ENCODE assay signal across 14 cellular contexts in genomic region chr5:147407094-147407681, GRCh38.
DNase-seq lines count a peak whose midpoint lies in the region; ATAC-seq and TF ChIP-seq lines count a peak whose summit lies in the region.
"Had no signal": no experiment of that assay in that cellular context is flagged by ENCODE, and none has a peak within 500 bp of the region (broad histone marks: within the 10 kb centered on the region; RNA-seq: fewer than 3 reads in every experiment).

No MANE protein-coding gene starts in this region.

- no peak for TF ChIP-seq POLR2A in suprapubic skin (IDR thresholded peaks at IDR 0.05)

- H3K9me3 ChIP-seq in H9 (ENCODE audit: control insufficient read depth, low read depth, low read length): no peaks in the 10 kb centered on the region
- H3K9me3 ChIP-seq in suprapubic skin: no peaks in the 10 kb centered on the region
- H3K9me3 ChIP-seq: neutrophil had no signal

- no peak overlapping the region for H4K91ac ChIP-seq in H9 (ENCODE audit: insufficient read length, low read depth, low read length)

- H3K27ac Mint-ChIP-seq in H9: peak overlapping the region; percentile 65 to 80 (median 76); a peak in 4 of 7 replicates

- H3K4me1 ChIP-seq in H9 (ENCODE audit: insufficient read depth, low read length) (no peaks in the 10 kb centered on the region), suprapubic skin (peaks cover 20% of the 10 kb centered on the region)

- no peak overlapping the region for H3K14ac ChIP-seq in H9 (ENCODE audit: insufficient read depth, low read length)

- H4K5ac ChIP-seq in H9 (ENCODE audit: insufficient read length, low read depth, low read length): no peak overlapping the region

- no peak overlapping the region for H2BK15ac ChIP-seq in H9 (ENCODE audit: low read depth, low read length)

- TF ChIP-seq EP300 in suprapubic skin (IDR thresholded peaks at IDR 0.05): no peak

- H3K4me2 ChIP-seq in H9 (ENCODE audit: insufficient read depth, insufficient read length, low read length): no peak overlapping the region

- H3K36me3 Mint-ChIP-seq in H9 (ENCODE audit: insufficient read depth in 1 of 3, low read depth in 3 of 3): peaks cover 79 to 97% (median 96%) of the 10 kb centered on the region in 3 experiments

- DNase-seq in H9 (no peak), kidney glomerular epithelial cell (lab: John Stamatoyannopoulos, UW) (peak; percentile 94), suprapubic skin (ENCODE audit: low spot score in 2 of 2) (no peak), AML-193 (lab: John Stamatoyannopoulos, UW) (no peak), C1 segment of cervical spinal cord (lab: John Stamatoyannopoulos, UW) (no peak), 8988T (no peak)
- DNase-seq: activated T-cell treated with anti-CD3 and anti-CD28 coated beads for 4 hours, DND-41, NCI-H1436, T-helper 9 cell had no signal

- H2BK12ac ChIP-seq in H9 (ENCODE audit: insufficient read length, low read depth, low read length): no peak overlapping the region

- no peak overlapping the region for H3T11ph ChIP-seq in H9 (ENCODE audit: low read length)

- no peaks in the 10 kb centered on the region for H4K20me1 ChIP-seq in H9 (ENCODE audit: control insufficient read depth, insufficient read depth, insufficient read length)

- H2BK5ac ChIP-seq in H9 (ENCODE audit: insufficient read length, low read length): no peak overlapping the region

- no peaks in the 10 kb centered on the region for H3K23me2 ChIP-seq in H9 (ENCODE audit: insufficient read length, low read depth, low read length, poor library complexity, severe bottlenecking)

- no peak overlapping the region for H2BK20ac ChIP-seq in H9 (ENCODE audit: low read depth, low read length, poor library complexity, severe bottlenecking)

- H2BK120ac ChIP-seq in H9 (ENCODE audit: low read depth, low read length, poor library complexity, severe bottlenecking): no peak overlapping the region

- no peak overlapping the region for H2AFZ ChIP-seq in H9 (ENCODE audit: low read length)

- no peaks in the 10 kb centered on the region for H3K79me2 ChIP-seq in H9 (ENCODE audit: insufficient read depth, low read length)

- no peaks in the 10 kb centered on the region for H3K79me1 ChIP-seq in H9 (ENCODE audit: insufficient read depth, low read depth, low read length, poor library complexity, severe bottlenecking)

- H4K8ac ChIP-seq in H9 (replicated peaks; ENCODE audit: insufficient read length, low read depth, low read length): no peak overlapping the region

- no peak overlapping the region for H3K18ac ChIP-seq in H9 (ENCODE audit: insufficient read length, low read depth, low read length)

- H3K23ac ChIP-seq in H9 (ENCODE audit: insufficient read length, low read depth, low read length): no peak overlapping the region

- no peaks in the 10 kb centered on the region for H3K27me3 Mint-ChIP-seq in H9 (ENCODE audit: low read depth)

- H3K4me3 Mint-ChIP-seq in H9: no peak overlapping the region

- no peak overlapping the region for H3K27ac ChIP-seq in H9 (ENCODE audit: insufficient read length, low read depth, low read length)
- H3K27ac ChIP-seq in angular gyrus (ENCODE audit: low read depth, low read length): peak overlapping the region; percentile 23
- H3K27ac ChIP-seq in suprapubic skin: peak overlapping the region; percentile 58
- H3K27ac ChIP-seq: neutrophil had no signal

- no peak for ATAC-seq in GM19455 (IDR thresholded peaks at IDR 0.05; ENCODE audit: unreplicated experiment)
- ATAC-seq: HCT116 had no signal

- H3K9ac ChIP-seq in H9 (ENCODE audit: extremely low read depth, insufficient read length, low read length): no peak overlapping the region

- H3K9me3 Mint-ChIP-seq in H9: no peaks in the 10 kb centered on the region

- H3K4me1 Mint-ChIP-seq in H9: no peaks in the 10 kb centered on the region

- no CpG with 5 or more reads among the region's 8 CpGs for WGBS in H9 (ENCODE audit: extremely low coverage, insufficient read length, low lambda C conversion rate)
- 75% methylated on average over 8 of the region's 8 CpGs for WGBS in suprapubic skin

- no peak for TF ChIP-seq CTCF in H9 (conservative IDR thresholded peaks at IDR 0.05)
- TF ChIP-seq CTCF in suprapubic skin (IDR thresholded peaks at IDR 0.05): no peak

- H2AK5ac ChIP-seq in H9 (ENCODE audit: insufficient read length, low read length): no peak overlapping the region

- H3K27me3 ChIP-seq in H9 (ENCODE audit: insufficient read depth, low read length) (no peaks in the 10 kb centered on the region), suprapubic skin (no peaks in the 10 kb centered on the region)
- H3K27me3 ChIP-seq: neutrophil had no signal

- no peak overlapping the region for H3K4me3 ChIP-seq in suprapubic skin

- no peak overlapping the region for H3K56ac ChIP-seq in H9 (ENCODE audit: insufficient read length, low read depth, low read length)

- peaks cover 19% of the 10 kb centered on the region for H3K36me3 ChIP-seq in suprapubic skin
- H3K36me3 ChIP-seq: neutrophil had no signal

- H3K4ac ChIP-seq in H9 (ENCODE audit: low read depth, low read length): no peak overlapping the region
